ENCODE assay signal across 2 cellular contexts in genomic region chr5:111929261-111929660, GRCh38.
TF ChIP-seq lines count a peak whose summit lies in the region.

No MANE protein-coding gene starts in this region.

TF ChIP-seq in SK-N-SH, 30 proteins besides CTCF, POLR2A, EP300 and RAD21 (continued from another document):
- TF ChIP-seq CHD2 (IDR thresholded peaks at IDR 0.05; ENCODE audit: low read length, partially characterized antibody) = no peak
- no peak for TF ChIP-seq GABPA (IDR thresholded peaks at IDR 0.05; ENCODE audit: low read depth)
- no peak for TF ChIP-seq FOSL2 (IDR thresholded peaks at IDR 0.05; ENCODE audit: borderline replicate concordance, low read depth)
- no peak for TF ChIP-seq RFX5 (IDR thresholded peaks at IDR 0.05; ENCODE audit: low read length)
- TF ChIP-seq NRF1 (IDR thresholded peaks at IDR 0.05; ENCODE audit: low read depth, low read length) = no peak
- TF ChIP-seq MEF2A (IDR thresholded peaks at IDR 0.05; ENCODE audit: borderline replicate concordance, low read depth) = no peak

TF ChIP-seq in SK-N-SH treated with all-trans-retinoic acid at 6 μM for 48 hours, 23 proteins besides CTCF, POLR2A, EP300 and RAD21 (continued from another document):
- no peak for TF ChIP-seq PATZ1 (CRISPR knock-in tag; IDR thresholded peaks at IDR 0.05; ENCODE audit: borderline replicate concordance)
- no peak for TF ChIP-seq ZC3H10 (CRISPR knock-in tag; IDR thresholded peaks at IDR 0.05)
